Comparison of ENCODE assay signal across 12 cellular contexts in genomic region chr18:49135871-49136270, GRCh38.
DNase-seq lines count a peak whose midpoint lies in the region.
"Had no signal": no experiment of that assay in that cellular context is flagged by ENCODE, and none has a peak within 500 bp of the region (broad histone marks: within the 10 kb centered on the region; RNA-seq: fewer than 3 reads in every experiment).

No MANE protein-coding gene starts in this region.

- DNase-seq in NCI-H2196 (lab: John Stamatoyannopoulos, UW; ENCODE audit: unreplicated experiment) (peak; percentile 8), NCI-H2196 treated with DMSO at 0.1 percent for 48 hours (lab: John Stamatoyannopoulos, UW; ENCODE audit: unreplicated experiment) (no peak), NCI-H774 (lab: John Stamatoyannopoulos, UW) (peak; percentile 77), fibroblast of gingiva (ENCODE audit: low read depth) (peak; percentile 44), pons (ENCODE audit: low spot score) (peak; percentile 24), SW 1271 (lab: John Stamatoyannopoulos, UW) (no peak), mesenteric fat pad (ENCODE audit: low spot score) (no peak)
- DNase-seq in activated CD4-positive, alpha-beta T cell treated with anti-CD3 and anti-CD28 coated beads, Interleukin-2, amount 50 U/mL, for 1 hour, result no peak
- DNase-seq: colonic mucosa; NCI-H2029; Right ventricle myocardium superior; stimulated activated CD8-positive, alpha-beta memory T cell treated with anti-CD3 and anti-CD28 coated beads, Interleukin-4, amount 100 ng/mL, for 48 hours had no signal

Comparison
In these comparisons a context has a peak if more than half of its experiments do, and no peak if none do; other contexts are left out.
1. DNase-seq: peak in NCI-H2196 (single experiment), NCI-H774 (single experiment), fibroblast of gingiva (single experiment) and pons (single experiment); none in NCI-H2196 treated with DMSO at 0.1 percent for 48 hours (single experiment), SW 1271 (0 of 2), activated CD4-positive, alpha-beta T cell treated with anti-CD3 and anti-CD28 coated beads, Interleukin-2, amount 50 U/mL, for 1 hour (single experiment) and mesenteric fat pad (single experiment).